Comparison of ENCODE assay signal across 22 cellular contexts in the genomic region with DNA sequence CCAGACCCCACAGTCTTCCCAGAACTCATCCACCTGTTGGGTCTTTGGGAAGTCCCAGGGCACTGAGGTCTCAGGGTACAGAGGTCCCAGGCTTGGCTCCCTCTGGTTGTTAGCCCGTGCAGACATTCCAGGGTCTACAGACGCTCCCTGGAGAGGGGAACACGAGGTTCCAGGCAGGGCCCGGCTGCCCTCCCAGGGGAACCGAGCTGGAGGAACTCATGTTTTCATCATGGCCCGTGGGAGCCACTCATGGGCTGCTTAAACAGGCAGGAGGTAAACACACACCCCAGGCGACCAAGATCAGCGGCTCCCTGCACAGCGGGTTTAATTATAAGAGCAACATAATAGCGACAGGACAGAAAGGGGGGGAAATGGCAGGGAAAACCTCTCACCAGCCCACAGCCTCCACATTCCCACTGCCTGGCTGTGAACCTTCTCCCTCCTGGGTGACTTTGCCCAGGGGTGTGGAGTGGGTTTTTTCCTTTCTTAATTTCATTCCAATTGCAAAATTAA. TPM values are rescaled to one million over a fixed set of nuclear protein-coding genes. Genes with fewer than 3 reads are reported as not detected.
DNase-seq lines count a peak whose midpoint lies in the region; ATAC-seq and TF ChIP-seq lines count a peak whose summit lies in the region.
"Had no signal": no experiment of that assay in that cellular context is flagged by ENCODE, and none has a peak within 500 bp of the region (broad histone marks: within the 10 kb centered on the region; RNA-seq: fewer than 3 reads in every experiment).

No MANE protein-coding gene starts in this region.

- H3K9me3 Mint-ChIP-seq in WTC11 = no peaks in the 10 kb centered on the region
- H3K9me3 Mint-ChIP-seq: activated CD4-positive, alpha-beta memory T cell treated with anti-CD3 and anti-CD28 coated beads, Interleukin-2, amount 10 ng/mL, durations not matched to agents 7 days and 5 days; CD4-positive, CD25-positive, alpha-beta regulatory T cell; HFFc6; T-cell had no signal

- ATAC-seq in Right ventricle myocardium inferior (peak; percentile 50), right cardiac atrium (peak; percentile 56 to 67), HG03457 (IDR thresholded peaks at IDR 0.05; ENCODE audit: unreplicated experiment) (no peak), WTC11 (no peak)
- ATAC-seq: T-cell had no signal

- H3K4me3 Mint-ChIP-seq in WTC11 = no peak overlapping the region
- H3K4me3 Mint-ChIP-seq: activated CD4-positive, alpha-beta memory T cell treated with anti-CD3 and anti-CD28 coated beads, Interleukin-2, amount 10 ng/mL, durations not matched to agents 7 days and 5 days; CD4-positive, CD25-positive, alpha-beta regulatory T cell; HFFc6; T-cell had no signal

- POLR2A ChIA-PET in WTC11 (lab: Charles Lee) = no interaction called here

- H3K27me3 ChIP-seq in right cardiac atrium (ENCODE audit: control insufficient read depth, insufficient read depth) = no peaks in the 10 kb centered on the region

- H3K27ac Mint-ChIP-seq in WTC11 = no peak overlapping the region
- H3K27ac Mint-ChIP-seq: activated CD4-positive, alpha-beta memory T cell treated with anti-CD3 and anti-CD28 coated beads, Interleukin-2, amount 10 ng/mL, durations not matched to agents 7 days and 5 days; HFFc6; T-cell had no signal

- H3K4me1 Mint-ChIP-seq in WTC11 = no peaks in the 10 kb centered on the region
- H3K4me1 Mint-ChIP-seq: activated CD4-positive, alpha-beta memory T cell treated with anti-CD3 and anti-CD28 coated beads, Interleukin-2, amount 10 ng/mL, durations not matched to agents 7 days and 5 days; CD4-positive, CD25-positive, alpha-beta regulatory T cell; T-cell had no signal

- H3K9me3 ChIP-seq in right cardiac atrium (ENCODE audit: control insufficient read depth, low read length) = no peaks in the 10 kb centered on the region
- H3K9me3 ChIP-seq: tibial nerve had no signal

- CTCF ChIA-PET in WTC11 (lab: Charles Lee) = interaction anchor here (1.1 to 2.0 kb wide), 5 partner anchors 17 to 56 kb away, joined by 3 to 8 read pairs (median 5); no protein-coding TSS in a partner anchor

- no peak overlapping the region for H3K4me3 ChIP-seq in right cardiac atrium (ENCODE audit: low read length)
- H3K4me3 ChIP-seq: tibial nerve had no signal

- peaks cover 2% of the 10 kb centered on the region for H3K4me1 ChIP-seq in right cardiac atrium (ENCODE audit: control insufficient read depth, insufficient read depth, low read length)
- H3K4me1 ChIP-seq: tibial nerve had no signal

- H3K36me3 Mint-ChIP-seq in WTC11 = no peaks in the 10 kb centered on the region
- H3K36me3 Mint-ChIP-seq: CD4-positive, CD25-positive, alpha-beta regulatory T cell; T-cell had no signal

- peak; percentile 82 for DNase-seq in Right ventricle myocardium inferior (ENCODE audit: missing footprints)
- DNase-seq in cardiac septum (ENCODE audit: low spot score) = no peak
- peak; percentile 52 for DNase-seq in NCI-H345 treated with DMSO at 0.1 percent for 48 hours (lab: John Stamatoyannopoulos, UW; ENCODE audit: unreplicated experiment)
- peak in 2 of 3 donors; percentile 63 to 66 for DNase-seq in right cardiac atrium
- no peak for DNase-seq in AG20443 (ENCODE audit: low spot score)
- no peak for DNase-seq in mesenteric fat pad (ENCODE audit: low spot score)
- DNase-seq in WTC11 (ENCODE audit: low spot score) = no peak
- DNase-seq: activated CD4-positive, alpha-beta memory T cell treated with anti-CD3 and anti-CD28 coated beads, Interleukin-2, amount 10 ng/mL, durations not matched to agents 7 days and 5 days; CD4-positive, CD25-positive, alpha-beta regulatory T cell; DMS79 treated with DMSO at 0.1 percent for 48 hours; HFFc6; hippocampal formation; kidney glomerular epithelial cell; NCI-H526; RPMI8226; stimulated activated CD4-positive, alpha-beta T cell treated with anti-CD3 and anti-CD28 coated beads, Interleukin-4, amount 100 ng/mL, for 24 hours; stimulated activated CD8-positive, alpha-beta memory T cell treated with anti-CD3 and anti-CD28 coated beads, Interleukin-4, amount 100 ng/mL, for 48 hours; T-cell had no signal

- WGBS in right cardiac atrium = 47% methylated on average over 10 of the region's 10 CpGs

- H3K27me3 Mint-ChIP-seq in WTC11 (ENCODE audit: low read depth) = peaks cover 4% of the 10 kb centered on the region; the same call in 1 of the 2 replicates

- no peak for TF ChIP-seq CTCF in WTC11 (IDR thresholded peaks at IDR 0.05)

- intact Hi-C loops in Right ventricle myocardium inferior (cut with DNase I) (no loop called here), cardiac septum (cut with DNase I) (no loop called here), right cardiac atrium (cut with DNase I) (no loop called here)

- peak overlapping the region; percentile 9 for H3K27ac ChIP-seq in right cardiac atrium (ENCODE audit: low read length)
- H3K27ac ChIP-seq: tibial nerve, VCaP had no signal

TF ChIP-seq in WTC11, 78 proteins besides CTCF, POLR2A, EP300 and RAD21 (continues in another document):
- TF ChIP-seq NR2C2 (CRISPR knock-in tag; IDR thresholded peaks at IDR 0.05) (no peak), FOXJ3 (CRISPR knock-in tag; IDR thresholded peaks at IDR 0.05; ENCODE audit: borderline replicate concordance) (no peak), OVOL2 (CRISPR knock-in tag; IDR thresholded peaks at IDR 0.05; ENCODE audit: borderline replicate concordance) (no peak), GRHL2 (CRISPR knock-in tag; IDR thresholded peaks at IDR 0.05; ENCODE audit: insufficient replicate concordance, severe bottlenecking) (no peak), IRF2 (CRISPR knock-in tag; IDR thresholded peaks at IDR 0.05; ENCODE audit: borderline replicate concordance, low read depth) (no peak), CREB1 (CRISPR knock-in tag; IDR thresholded peaks at IDR 0.05) (no peak)
- TF ChIP-seq, protein P1, sequence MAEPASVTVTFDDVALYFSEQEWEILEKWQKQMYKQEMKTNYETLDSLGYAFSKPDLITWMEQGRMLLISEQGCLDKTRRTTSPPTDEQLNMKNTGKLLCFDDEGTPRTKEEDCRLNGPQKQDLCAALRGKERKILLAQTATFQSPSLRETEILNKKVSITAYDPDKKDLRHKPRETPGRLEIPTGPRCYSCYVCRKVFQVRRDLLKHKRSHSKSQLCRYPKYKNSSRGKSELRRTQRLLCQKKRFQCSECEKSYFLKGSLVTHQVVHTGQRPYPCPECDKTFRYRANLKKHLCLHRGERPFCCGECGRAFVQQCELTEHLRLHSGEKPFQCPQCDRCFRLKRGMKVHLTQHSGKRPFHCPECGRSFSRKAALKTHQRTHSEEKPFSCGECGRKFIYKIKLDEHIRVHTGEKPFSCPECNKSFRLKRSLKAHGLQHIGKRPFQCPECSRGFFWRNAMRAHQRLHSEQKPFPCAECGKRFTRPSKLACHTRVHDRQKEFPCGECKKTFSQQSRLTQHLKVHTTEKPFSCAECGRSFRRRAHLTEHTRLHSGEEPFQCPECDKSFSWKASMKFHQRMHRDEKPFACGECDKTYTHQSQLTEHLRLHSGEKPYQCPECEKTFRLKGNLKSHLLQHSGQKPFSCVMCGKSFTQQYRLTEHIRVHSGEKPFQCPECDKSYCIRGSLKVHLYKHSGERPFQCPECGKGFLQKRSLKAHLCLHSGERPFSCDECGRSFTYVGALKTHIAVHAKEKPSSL (CRISPR knock-in tag; conservative IDR thresholded peaks at IDR 0.05) = no peak
- TF ChIP-seq, protein P2, sequence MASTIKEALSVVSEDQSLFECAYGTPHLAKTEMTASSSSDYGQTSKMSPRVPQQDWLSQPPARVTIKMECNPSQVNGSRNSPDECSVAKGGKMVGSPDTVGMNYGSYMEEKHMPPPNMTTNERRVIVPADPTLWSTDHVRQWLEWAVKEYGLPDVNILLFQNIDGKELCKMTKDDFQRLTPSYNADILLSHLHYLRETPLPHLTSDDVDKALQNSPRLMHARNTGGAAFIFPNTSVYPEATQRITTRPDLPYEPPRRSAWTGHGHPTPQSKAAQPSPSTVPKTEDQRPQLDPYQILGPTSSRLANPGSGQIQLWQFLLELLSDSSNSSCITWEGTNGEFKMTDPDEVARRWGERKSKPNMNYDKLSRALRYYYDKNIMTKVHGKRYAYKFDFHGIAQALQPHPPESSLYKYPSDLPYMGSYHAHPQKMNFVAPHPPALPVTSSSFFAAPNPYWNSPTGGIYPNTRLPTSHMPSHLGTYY (CRISPR knock-in tag; IDR thresholded peaks at IDR 0.05) = no peak
- TF ChIP-seq, protein P3, sequence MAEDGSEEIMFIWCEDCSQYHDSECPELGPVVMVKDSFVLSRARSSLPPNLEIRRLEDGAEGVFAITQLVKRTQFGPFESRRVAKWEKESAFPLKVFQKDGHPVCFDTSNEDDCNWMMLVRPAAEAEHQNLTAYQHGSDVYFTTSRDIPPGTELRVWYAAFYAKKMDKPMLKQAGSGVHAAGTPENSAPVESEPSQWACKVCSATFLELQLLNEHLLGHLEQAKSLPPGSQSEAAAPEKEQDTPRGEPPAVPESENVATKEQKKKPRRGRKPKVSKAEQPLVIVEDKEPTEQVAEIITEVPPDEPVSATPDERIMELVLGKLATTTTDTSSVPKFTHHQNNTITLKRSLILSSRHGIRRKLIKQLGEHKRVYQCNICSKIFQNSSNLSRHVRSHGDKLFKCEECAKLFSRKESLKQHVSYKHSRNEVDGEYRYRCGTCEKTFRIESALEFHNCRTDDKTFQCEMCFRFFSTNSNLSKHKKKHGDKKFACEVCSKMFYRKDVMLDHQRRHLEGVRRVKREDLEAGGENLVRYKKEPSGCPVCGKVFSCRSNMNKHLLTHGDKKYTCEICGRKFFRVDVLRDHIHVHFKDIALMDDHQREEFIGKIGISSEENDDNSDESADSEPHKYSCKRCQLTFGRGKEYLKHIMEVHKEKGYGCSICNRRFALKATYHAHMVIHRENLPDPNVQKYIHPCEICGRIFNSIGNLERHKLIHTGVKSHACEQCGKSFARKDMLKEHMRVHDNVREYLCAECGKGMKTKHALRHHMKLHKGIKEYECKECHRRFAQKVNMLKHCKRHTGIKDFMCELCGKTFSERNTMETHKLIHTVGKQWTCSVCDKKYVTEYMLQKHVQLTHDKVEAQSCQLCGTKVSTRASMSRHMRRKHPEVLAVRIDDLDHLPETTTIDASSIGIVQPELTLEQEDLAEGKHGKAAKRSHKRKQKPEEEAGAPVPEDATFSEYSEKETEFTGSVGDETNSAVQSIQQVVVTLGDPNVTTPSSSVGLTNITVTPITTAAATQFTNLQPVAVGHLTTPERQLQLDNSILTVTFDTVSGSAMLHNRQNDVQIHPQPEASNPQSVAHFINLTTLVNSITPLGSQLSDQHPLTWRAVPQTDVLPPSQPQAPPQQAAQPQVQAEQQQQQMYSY (CRISPR knock-in tag; IDR thresholded peaks at IDR 0.05) = no peak

RNA-seq across cellular contexts. Expression of a gene that starts 36.5 kb away (rescaled TPM):
- 2.2 TPM for total RNA-seq in Right ventricle myocardium inferior
- total RNA-seq in cardiac septum = 0.65 TPM
- 1 to 10 TPM in 1 of 4 donors, under 1 TPM in 3; 0.21 to 4.2 (median 0.27) TPM for total RNA-seq in right cardiac atrium
- 7.1 TPM for polyA plus RNA-seq in right cardiac atrium
- total RNA-seq in mesenteric fat pad = 241 TPM
- not detected in 3 replicates for total RNA-seq in WTC11 (2021)
- total RNA-seq: HFFc6, mononuclear cell, T-cell had no signal

RNA-seq across cellular contexts. Expression of a gene that starts 45.7 kb away (rescaled TPM):
- total RNA-seq in Right ventricle myocardium inferior (not detected), cardiac septum (not detected), right cardiac atrium (not detected), mesenteric fat pad (not detected), WTC11 (2021) (0.44 to 0.76 TPM in 2 of 3 replicates, not detected in the other)
- polyA plus RNA-seq in right cardiac atrium = not detected
- total RNA-seq: activated CD4-positive, alpha-beta memory T cell treated with anti-CD3 and anti-CD28 coated beads, Interleukin-2, amount 10 ng/mL, durations not matched to agents 7 days and 5 days; CD4-positive, CD25-positive, alpha-beta regulatory T cell; HFFc6; mononuclear cell; T-cell; tibial nerve had no signal
- polyA plus RNA-seq: CD4-positive, CD25-positive, alpha-beta regulatory T cell had no signal

Comparison
In these comparisons a context has a peak if more than half of its experiments do, and no peak if none do; other contexts are left out.
1. DNase-seq: peak in Right ventricle myocardium inferior (single experiment), NCI-H345 treated with DMSO at 0.1 percent for 48 hours (single experiment) and right cardiac atrium (2 of 3); none in cardiac septum (single experiment), AG20443 (single experiment), mesenteric fat pad (single experiment) and WTC11 (single experiment).
2. ATAC-seq: peak in Right ventricle myocardium inferior (single experiment) and right cardiac atrium (2 of 2); none in HG03457 (single experiment) and WTC11 (single experiment).
3. RNA of a gene that starts 36.5 kb away (total RNA-seq): 241 TPM in mesenteric fat pad (single experiment); 2.2 TPM in Right ventricle myocardium inferior (single experiment), 0.65 TPM in cardiac septum (single experiment), 0.21 to 4.2 TPM in right cardiac atrium and not detected in WTC11; every median in the first group is over 10 times any median in the second.